Comparison of ENCODE assay signal across 24 cellular contexts in genomic region chr2:15794608-15795134, GRCh38.
"Had no signal": no experiment of that assay in that cellular context is flagged by ENCODE, and none has a peak within 500 bp of the region (broad histone marks: within the 10 kb centered on the region; RNA-seq: fewer than 3 reads in every experiment).

No MANE protein-coding gene starts in this region.

- H3K27ac ChIP-seq: neural progenitor cell, neutrophil, ovary, pancreas, parathyroid adenoma, prostate gland, psoas muscle, right atrium auricular region, right lobe of liver, sigmoid colon, skin epidermis had no signal

- H3K9me3 ChIP-seq: neutrophil, ovary, pancreas, prostate gland, psoas muscle, right atrium auricular region, right lobe of liver, sigmoid colon had no signal

- DNase-seq: naive thymus-derived CD8-positive, alpha-beta T cell; natural killer cell; nephron progenitor cell; nucleus accumbens; occipital lobe; pancreas; retina; right cardiac atrium; right lobe of liver; sigmoid colon; small intestine; stimulated activated CD4-positive, alpha-beta T cell treated with anti-CD3 and anti-CD28 coated beads, Interleukin-12 subunit alpha, Interleukin-12 subunit beta, amount 100 ng/mL, for 4 hours; stimulated activated CD4-positive, alpha-beta T cell treated with anti-CD3 and anti-CD28 coated beads, Interleukin-15, amount 100 ng/mL, for 24 hours; stimulated activated CD4-positive, alpha-beta T cell treated with anti-CD3 and anti-CD28 coated beads, Interleukin-1b, Interleukin-23, amount 100 ng/mL, for 48 hours; stimulated activated CD4-positive, alpha-beta T cell treated with anti-CD3 and anti-CD28 coated beads, Interleukin-2, amount 100 ng/mL, for 24 hours had no signal

- H3K27me3 ChIP-seq: neural progenitor cell, neutrophil, ovary, pancreas, right atrium auricular region, right lobe of liver had no signal

- H3K36me3 ChIP-seq: neural progenitor cell, neutrophil, ovary, pancreas, prostate gland, right atrium auricular region, right lobe of liver, sigmoid colon had no signal

- H3K4me3 ChIP-seq: neural progenitor cell, ovary, pancreas, prostate gland, psoas muscle, right atrium auricular region, right lobe of liver, sigmoid colon, skin epidermis, smooth muscle cell had no signal

- H3K4me1 ChIP-seq: neural progenitor cell, pancreas, parathyroid adenoma, prostate gland, psoas muscle, right lobe of liver, sigmoid colon had no signal
